Comparison of ENCODE assay signal across 23 cellular contexts in genomic region chr4:149884529-149885206, GRCh38.
DNase-seq lines count a peak whose midpoint lies in the region; ATAC-seq and TF ChIP-seq lines count a peak whose summit lies in the region.
"Had no signal": no experiment of that assay in that cellular context is flagged by ENCODE, and none has a peak within 500 bp of the region (broad histone marks: within the 10 kb centered on the region; RNA-seq: fewer than 3 reads in every experiment).

No MANE protein-coding gene starts in this region.

- H3K27ac ChIP-seq in left ventricle myocardium inferior (replicated peaks) (peak overlapping the region; percentile 34), upper lobe of right lung (no peak overlapping the region), prostate gland (no peak overlapping the region)
- H3K27ac ChIP-seq: adrenal gland, esophagus squamous epithelium, parathyroid adenoma, stomach had no signal

- ATAC-seq in left colon = peak; percentile 90
- peak; percentile 79 for ATAC-seq in upper lobe of right lung
- ATAC-seq in GM21723 (IDR thresholded peaks at IDR 0.05; ENCODE audit: unreplicated experiment) = no peak
- ATAC-seq: naive thymus-derived CD4-positive, alpha-beta T cell had no signal

- in situ Hi-C loops in KBM-7 (cut with MboI; ENCODE audit: low pct_unique_long_range_greater_than_20kb, low sequenced_read_pairs) = no loop called here
- in situ Hi-C loops in G401 (cut with HindIII; ENCODE audit: low sequenced_read_pairs) = no loop called here

- WGBS in prostate gland = 59% methylated on average over 4 of the region's 4 CpGs

- DNase-seq in left ventricle myocardium inferior (no peak), cardiac septum (ENCODE audit: low spot score) (no peak), KBM-7 (peak; percentile 1), left colon (peak in 1 of 2 donors; percentile 30), upper lobe of right lung (no peak), prostate gland (ENCODE audit: low spot score) (no peak), G401 (ENCODE audit: low spot score) (no peak)
- DNase-seq: activated CD4-positive, alpha-beta T cell treated with anti-CD3 and anti-CD28 coated beads, Interleukin-2, amount 50 U/mL, for 4 hours; activated gamma-delta T cell treated with Interleukin-2 at 50 U/mL for 16 hours; BE2C; esophagus squamous epithelium; glutamatergic neuron; naive thymus-derived CD4-positive, alpha-beta T cell; NCI-H1417; NCI-H2107; NCI-H526 treated with DMSO at 0.1 percent for 48 hours; OCI-M1; SHP77 treated with DMSO at 0.1 percent for 48 hours; stimulated activated CD4-positive, alpha-beta T cell treated with anti-CD3 and anti-CD28 coated beads, Interleukin-2, amount 100 ng/mL, for 48 hours; stomach had no signal

- H3K4me3 ChIP-seq in left ventricle myocardium inferior (no peak overlapping the region), upper lobe of right lung (no peak overlapping the region), prostate gland (no peak overlapping the region)
- H3K4me3 ChIP-seq: adrenal gland, esophagus squamous epithelium, stomach had no signal

- H3K36me3 ChIP-seq in left ventricle myocardium inferior (no peaks in the 10 kb centered on the region), upper lobe of right lung (no peaks in the 10 kb centered on the region), prostate gland (no peaks in the 10 kb centered on the region)
- H3K36me3 ChIP-seq: adrenal gland, BE2C, esophagus squamous epithelium, stomach had no signal

- peaks cover 26% of the 10 kb centered on the region for H3K4me1 ChIP-seq in left ventricle myocardium inferior
- H3K4me1 ChIP-seq in upper lobe of right lung = no peaks in the 10 kb centered on the region
- H3K4me1 ChIP-seq in prostate gland (replicated peaks) = no peaks in the 10 kb centered on the region
- H3K4me1 ChIP-seq: adrenal gland, BE2C, parathyroid adenoma, stomach had no signal

- no peaks in the 10 kb centered on the region for H3K9me3 ChIP-seq in left ventricle myocardium inferior (replicated peaks)
- H3K9me3 ChIP-seq in upper lobe of right lung = no peaks in the 10 kb centered on the region
- H3K9me3 ChIP-seq in prostate gland = no peaks in the 10 kb centered on the region
- H3K9me3 ChIP-seq: adrenal gland, BE2C, esophagus squamous epithelium, stomach had no signal

- no peaks in the 10 kb centered on the region for H3K27me3 ChIP-seq in left ventricle myocardium inferior (ENCODE audit: low read depth)
- no peaks in the 10 kb centered on the region for H3K27me3 ChIP-seq in upper lobe of right lung
- H3K27me3 ChIP-seq in prostate gland (replicated peaks; ENCODE audit: insufficient read depth) = no peaks in the 10 kb centered on the region
- H3K27me3 ChIP-seq: adrenal gland, esophagus squamous epithelium, stomach had no signal

- TF ChIP-seq POLR2A in prostate gland (IDR thresholded peaks at IDR 0.05) = no peak

- TF ChIP-seq CTCF in left ventricle myocardium inferior (IDR thresholded peaks at IDR 0.05; ENCODE audit: borderline replicate concordance) = no peak
- TF ChIP-seq CTCF in upper lobe of right lung (IDR thresholded peaks at IDR 0.05) = no peak
- TF ChIP-seq CTCF in prostate gland (IDR thresholded peaks at IDR 0.05) = no peak

- intact Hi-C loops in left ventricle myocardium inferior (cut with micrococcal nuclease) = no loop called here
- intact Hi-C loops in cardiac septum (cut with DNase I) = no loop called here
- intact Hi-C loops in left colon (cut with DNase I, micrococcal nuclease) = no loop called here
- intact Hi-C loops in upper lobe of right lung (cut with DNase I) = no loop called here
- intact Hi-C loops in prostate gland (cut with DNase I) = no loop called here
